In the genomic region with DNA sequence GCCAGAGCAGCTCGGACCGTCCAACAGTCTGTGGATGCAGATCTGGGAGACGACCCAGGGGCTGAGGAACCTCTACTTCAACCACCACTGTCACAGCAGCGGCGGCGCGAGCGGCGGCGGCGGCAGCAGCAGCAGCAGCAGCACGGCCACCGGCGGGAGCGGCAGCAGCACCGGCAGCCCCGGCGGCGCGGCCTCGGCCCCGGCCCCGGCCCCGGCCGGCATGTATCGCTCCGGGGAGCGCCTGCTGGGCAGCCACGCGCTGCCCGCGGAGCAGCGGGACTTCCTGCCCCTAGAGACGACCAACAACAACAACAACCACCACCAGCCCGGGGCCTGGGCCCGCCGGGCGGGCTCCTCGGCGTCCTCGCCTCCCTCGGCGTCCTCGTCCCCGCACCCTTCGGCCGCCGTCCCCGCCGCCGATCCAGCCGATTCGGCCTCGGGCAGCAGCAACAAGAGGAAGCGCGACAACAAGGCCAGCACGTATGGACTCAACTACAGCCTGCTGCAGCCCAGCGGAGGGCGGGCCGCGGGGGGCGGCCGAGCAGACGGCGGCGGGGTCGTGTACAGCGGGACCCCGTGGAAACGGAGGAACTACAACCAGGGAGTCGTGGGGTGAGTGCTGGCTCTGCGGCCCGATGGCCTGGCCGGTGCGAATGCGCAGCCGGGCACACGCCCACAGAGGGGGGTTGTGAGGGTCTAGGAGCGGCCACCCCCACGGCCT, we compare ENCODE assay signal across 1 cellular context.
TF ChIP-seq lines count a peak whose summit lies in the region.

No MANE protein-coding gene starts in this region.

TF ChIP-seq in HepG2, 621 proteins besides CTCF, POLR2A, EP300 and RAD21 (continued from another document and continues in another):
- TF ChIP-seq DZIP1 (CRISPR knock-in tag; IDR thresholded peaks at IDR 0.05) (peak; percentile 74; the same call in 1 of the 2 replicates), NFATC3 (CRISPR knock-in tag; IDR thresholded peaks at IDR 0.05) (no peak), ZNF468 (CRISPR knock-in tag; IDR thresholded peaks at IDR 0.05) (no peak), SRY (CRISPR knock-in tag; IDR thresholded peaks at IDR 0.05) (peak; percentile 48), GTF2F1 (IDR thresholded peaks at IDR 0.05; ENCODE audit: low read length) (no peak), ZNF350 (CRISPR knock-in tag; IDR thresholded peaks at IDR 0.05; ENCODE audit: borderline replicate concordance, low read depth) (peak; percentile 55; the same call in 1 of the 2 replicates), CENPT (CRISPR knock-in tag; IDR thresholded peaks at IDR 0.05; ENCODE audit: low read depth) (peak; percentile 74; the same call in 1 of the 2 replicates), NR3C1 (CRISPR knock-in tag; IDR thresholded peaks at IDR 0.05) (no peak), ZNF703 (CRISPR knock-in tag; IDR thresholded peaks at IDR 0.05; ENCODE audit: borderline replicate concordance) (no peak), ATF3 (CRISPR knock-in tag; IDR thresholded peaks at IDR 0.05) (peak; percentile 39; the same call in 1 of the 2 replicates), KLF13 (CRISPR knock-in tag; IDR thresholded peaks at IDR 0.05) (peak; percentile 69; the same call in 1 of the 2 replicates), HDAC2 (CRISPR knock-in tag; IDR thresholded peaks at IDR 0.05) (no peak), MAFG (CRISPR knock-in tag; IDR thresholded peaks at IDR 0.05) (0 out of 2 replicates have a peak, but pooled peaks have one; percentile 31), STAG1 (CRISPR knock-in tag; IDR thresholded peaks at IDR 0.05) (no peak), ZMAT3 (CRISPR knock-in tag; conservative IDR thresholded peaks at IDR 0.05) (no peak), MBD4 (IDR thresholded peaks at IDR 0.05; ENCODE audit: borderline replicate concordance, low read length) (no peak), KDM5B (CRISPR knock-in tag; IDR thresholded peaks at IDR 0.05; ENCODE audit: borderline replicate concordance) (peak; percentile 49; the same call in 1 of the 2 replicates), FIP1L1 (IDR thresholded peaks at IDR 0.05; ENCODE audit: borderline replicate concordance, insufficient read depth, low read depth, low read length) (no peak), SMC3 (IDR thresholded peaks at IDR 0.05; ENCODE audit: low read length) (no peak), IKZF5 (CRISPR knock-in tag; IDR thresholded peaks at IDR 0.05) (0 out of 2 replicates have a peak, but pooled peaks have one; percentile 22), PAWR (CRISPR knock-in tag; IDR thresholded peaks at IDR 0.05; ENCODE audit: borderline replicate concordance) (no peak), ZNF101 (CRISPR knock-in tag; IDR thresholded peaks at IDR 0.05; ENCODE audit: borderline replicate concordance, low read depth) (0 out of 2 replicates have a peak, but pooled peaks have one; percentile 4), ZBTB40 (IDR thresholded peaks at IDR 0.05) (no peak), ZBTB40 (CRISPR knock-in tag; IDR thresholded peaks at IDR 0.05) (peak; percentile 72; the same call in 1 of the 2 replicates), RXRA (CRISPR knock-in tag; IDR thresholded peaks at IDR 0.05) (no peak; the same call in 1 of the 2 replicates), ZNF724P (CRISPR knock-in tag; IDR thresholded peaks at IDR 0.05; ENCODE audit: borderline replicate concordance) (no peak), NONO (IDR thresholded peaks at IDR 0.05) (no peak), NONO (CRISPR knock-in tag; conservative IDR thresholded peaks at IDR 0.05) (no peak), ZNF563 (CRISPR knock-in tag; IDR thresholded peaks at IDR 0.05) (peak; percentile 76), ZBTB20 (CRISPR knock-in tag; IDR thresholded peaks at IDR 0.05; ENCODE audit: borderline replicate concordance, low read depth) (0 out of 2 replicates have a peak, but pooled peaks have one; percentile 41), ZNF333 (CRISPR knock-in tag; IDR thresholded peaks at IDR 0.05; ENCODE audit: borderline replicate concordance) (peak; percentile 30; the same call in 1 of the 2 replicates)
- TF ChIP-seq, protein P1, sequence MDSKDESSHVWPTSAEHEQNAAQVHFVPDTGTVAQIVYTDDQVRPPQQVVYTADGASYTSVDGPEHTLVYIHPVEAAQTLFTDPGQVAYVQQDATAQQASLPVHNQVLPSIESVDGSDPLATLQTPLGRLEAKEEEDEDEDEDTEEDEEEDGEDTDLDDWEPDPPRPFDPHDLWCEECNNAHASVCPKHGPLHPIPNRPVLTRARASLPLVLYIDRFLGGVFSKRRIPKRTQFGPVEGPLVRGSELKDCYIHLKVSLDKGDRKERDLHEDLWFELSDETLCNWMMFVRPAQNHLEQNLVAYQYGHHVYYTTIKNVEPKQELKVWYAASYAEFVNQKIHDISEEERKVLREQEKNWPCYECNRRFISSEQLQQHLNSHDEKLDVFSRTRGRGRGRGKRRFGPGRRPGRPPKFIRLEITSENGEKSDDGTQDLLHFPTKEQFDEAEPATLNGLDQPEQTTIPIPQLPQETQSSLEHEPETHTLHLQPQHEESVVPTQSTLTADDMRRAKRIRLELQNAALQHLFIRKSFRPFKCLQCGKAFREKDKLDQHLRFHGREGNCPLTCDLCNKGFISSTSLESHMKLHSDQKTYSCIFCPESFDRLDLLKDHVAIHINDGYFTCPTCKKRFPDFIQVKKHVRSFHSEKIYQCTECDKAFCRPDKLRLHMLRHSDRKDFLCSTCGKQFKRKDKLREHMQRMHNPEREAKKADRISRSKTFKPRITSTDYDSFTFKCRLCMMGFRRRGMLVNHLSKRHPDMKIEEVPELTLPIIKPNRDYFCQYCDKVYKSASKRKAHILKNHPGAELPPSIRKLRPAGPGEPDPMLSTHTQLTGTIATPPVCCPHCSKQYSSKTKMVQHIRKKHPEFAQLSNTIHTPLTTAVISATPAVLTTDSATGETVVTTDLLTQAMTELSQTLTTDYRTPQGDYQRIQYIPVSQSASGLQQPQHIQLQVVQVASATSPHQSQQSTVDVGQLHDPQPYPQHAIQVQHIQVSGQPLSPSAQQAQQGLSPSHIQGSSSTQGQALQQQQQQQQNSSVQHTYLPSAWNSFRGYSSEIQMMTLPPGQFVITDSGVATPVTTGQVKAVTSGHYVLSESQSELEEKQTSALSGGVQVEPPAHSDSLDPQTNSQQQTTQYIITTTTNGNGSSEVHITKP (CRISPR knock-in tag; IDR thresholded peaks at IDR 0.05; ENCODE audit: low read depth) = no peak
- TF ChIP-seq, protein P2, sequence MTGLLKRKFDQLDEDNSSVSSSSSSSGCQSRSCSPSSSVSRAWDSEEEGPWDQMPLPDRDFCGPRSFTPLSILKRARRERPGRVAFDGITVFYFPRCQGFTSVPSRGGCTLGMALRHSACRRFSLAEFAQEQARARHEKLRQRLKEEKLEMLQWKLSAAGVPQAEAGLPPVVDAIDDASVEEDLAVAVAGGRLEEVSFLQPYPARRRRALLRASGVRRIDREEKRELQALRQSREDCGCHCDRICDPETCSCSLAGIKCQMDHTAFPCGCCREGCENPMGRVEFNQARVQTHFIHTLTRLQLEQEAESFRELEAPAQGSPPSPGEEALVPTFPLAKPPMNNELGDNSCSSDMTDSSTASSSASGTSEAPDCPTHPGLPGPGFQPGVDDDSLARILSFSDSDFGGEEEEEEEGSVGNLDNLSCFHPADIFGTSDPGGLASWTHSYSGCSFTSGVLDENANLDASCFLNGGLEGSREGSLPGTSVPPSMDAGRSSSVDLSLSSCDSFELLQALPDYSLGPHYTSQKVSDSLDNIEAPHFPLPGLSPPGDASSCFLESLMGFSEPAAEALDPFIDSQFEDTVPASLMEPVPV (CRISPR knock-in tag; IDR thresholded peaks at IDR 0.05) = 0 out of 2 replicates have a peak, but pooled peaks have one; percentile 33
- TF ChIP-seq, protein P3, sequence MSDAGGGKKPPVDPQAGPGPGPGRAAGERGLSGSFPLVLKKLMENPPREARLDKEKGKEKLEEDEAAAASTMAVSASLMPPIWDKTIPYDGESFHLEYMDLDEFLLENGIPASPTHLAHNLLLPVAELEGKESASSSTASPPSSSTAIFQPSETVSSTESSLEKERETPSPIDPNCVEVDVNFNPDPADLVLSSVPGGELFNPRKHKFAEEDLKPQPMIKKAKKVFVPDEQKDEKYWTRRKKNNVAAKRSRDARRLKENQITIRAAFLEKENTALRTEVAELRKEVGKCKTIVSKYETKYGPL (CRISPR knock-in tag; IDR thresholded peaks at IDR 0.05) = 0 out of 2 replicates have a peak, but pooled peaks have one; percentile 24
